Comparison of ENCODE assay signal across 8 cellular contexts in the genomic region with DNA sequence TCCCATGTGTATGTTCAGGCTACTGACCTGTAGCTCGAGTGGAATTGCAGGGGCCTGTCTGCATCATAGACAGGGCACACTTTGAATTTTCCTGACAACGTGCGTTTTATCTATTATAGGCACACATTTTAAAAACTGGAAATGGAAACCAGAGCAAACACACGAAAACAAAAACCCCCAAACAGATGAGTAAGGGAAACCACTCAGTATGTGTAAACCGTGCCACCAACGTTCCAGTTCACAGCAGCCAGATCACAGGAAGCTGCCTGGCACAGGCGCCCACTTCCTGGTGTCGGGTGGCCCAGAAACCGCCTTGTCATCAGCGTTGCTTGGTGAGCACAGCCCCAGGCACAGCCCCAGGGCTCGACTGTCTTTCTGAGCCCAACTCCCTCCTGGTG. TPM values are rescaled to one million over a fixed set of nuclear protein-coding genes. Genes with fewer than 3 reads are reported as not detected.
A peak's percentile ranks its signal among the peaks of the same experiment; 100 is the strongest.
DNase-seq lines count a peak whose midpoint lies in the region; ATAC-seq and TF ChIP-seq lines count a peak whose summit lies in the region.

No MANE protein-coding gene starts in this region.

- intact Hi-C loops in ascending aorta (cut with DNase I), result no loop called here

- no peak for TF ChIP-seq CTCF in ascending aorta (IDR thresholded peaks at IDR 0.05)

- H3K27ac ChIP-seq in ascending aorta, result peak overlapping the region in 1 of 2 donors; percentile 22

- no peaks in the 10 kb centered on the region for H3K9me3 Mint-ChIP-seq in IgD-negative memory B cell
- peaks cover 0 to 6% of the 10 kb centered on the region in 2 donors for H3K9me3 Mint-ChIP-seq in stimulated activated naive B cell treated with anti-CD40 and anti-IgM and Interleukin-4, amounts not matched to agents 10 μg/mL and 1 μg/mL and 100 μg/mL, for 72 hours

- DNase-seq in EH (ENCODE audit: low read depth) (peak; percentile 84), T1000 (lab: John Stamatoyannopoulos, UW) (peak; percentile 59), ascending aorta (ENCODE audit: low spot score in 2 of 2) (peak; percentile 70 to 82), lung microvascular endothelial cell (ENCODE audit: low read depth in 2 of 2) (peak; percentile 61 to 84), GM03348 (ENCODE audit: low spot score) (no peak)
- DNase-seq in stimulated activated naive B cell treated with anti-CD40 and anti-IgM and Interleukin-4, amounts not matched to agents 10 μg/mL and 1 μg/mL and 100 μg/mL, for 72 hours, result peak; percentile 85

- peak; percentile 79 for ATAC-seq in GM21526 (IDR thresholded peaks at IDR 0.05; ENCODE audit: low FRiP score, unreplicated experiment)
- peak; percentile 99 for ATAC-seq in stimulated activated naive B cell treated with anti-CD40 and anti-IgM and Interleukin-4, amounts not matched to agents 10 μg/mL and 1 μg/mL and 100 μg/mL, for 72 hours (replicated peaks)

- peaks cover 8% of the 10 kb centered on the region for H3K27me3 Mint-ChIP-seq in IgD-negative memory B cell
- H3K27me3 Mint-ChIP-seq in stimulated activated naive B cell treated with anti-CD40 and anti-IgM and Interleukin-4, amounts not matched to agents 10 μg/mL and 1 μg/mL and 100 μg/mL, for 72 hours, result peaks cover 0 to 9% of the 10 kb centered on the region in 2 donors

- H3K27ac Mint-ChIP-seq in IgD-negative memory B cell, result peak overlapping the region; percentile 76 to 96 (median 84)
- H3K27ac Mint-ChIP-seq in stimulated activated naive B cell treated with anti-CD40 and anti-IgM and Interleukin-4, amounts not matched to agents 10 μg/mL and 1 μg/mL and 100 μg/mL, for 72 hours, result peak overlapping the region; percentile 91

- H3K9me3 ChIP-seq in ascending aorta, result no peaks in the 10 kb centered on the region

- no peaks in the 10 kb centered on the region for H3K27me3 ChIP-seq in ascending aorta

- no peaks in the 10 kb centered on the region for H3K4me1 ChIP-seq in ascending aorta

- H3K4me3 Mint-ChIP-seq in IgD-negative memory B cell, result peak overlapping the region; percentile 70 to 94 (median 82)
- H3K4me3 Mint-ChIP-seq in stimulated activated naive B cell treated with anti-CD40 and anti-IgM and Interleukin-4, amounts not matched to agents 10 μg/mL and 1 μg/mL and 100 μg/mL, for 72 hours, result peak overlapping the region; percentile 64 to 68

- no peak overlapping the region for H3K4me3 ChIP-seq in ascending aorta

- H3K4me1 Mint-ChIP-seq in IgD-negative memory B cell, result peaks cover 16 to 24% (median 17%) of the 10 kb centered on the region in 3 donors
- peaks cover 28 to 48% of the 10 kb centered on the region in 2 donors for H3K4me1 Mint-ChIP-seq in stimulated activated naive B cell treated with anti-CD40 and anti-IgM and Interleukin-4, amounts not matched to agents 10 μg/mL and 1 μg/mL and 100 μg/mL, for 72 hours

- H3K36me3 ChIP-seq in ascending aorta, result no peaks in the 10 kb centered on the region

- H3K36me3 Mint-ChIP-seq in IgD-negative memory B cell, result peaks cover 3% of the 10 kb centered on the region
- H3K36me3 Mint-ChIP-seq in stimulated activated naive B cell treated with anti-CD40 and anti-IgM and Interleukin-4, amounts not matched to agents 10 μg/mL and 1 μg/mL and 100 μg/mL, for 72 hours, result no peaks in the 10 kb centered on the region

RNA-seq across cellular contexts. Expression of a gene that starts 34.5 kb away (rescaled TPM):
- polyA plus RNA-seq in IgD-negative memory B cell, result 106 TPM
- total RNA-seq in ascending aorta (79.1 TPM), lung microvascular endothelial cell (87.4 and 100 TPM in 2 replicates)
